ENCODE assay signal across 8 cellular contexts in the genomic region with DNA sequence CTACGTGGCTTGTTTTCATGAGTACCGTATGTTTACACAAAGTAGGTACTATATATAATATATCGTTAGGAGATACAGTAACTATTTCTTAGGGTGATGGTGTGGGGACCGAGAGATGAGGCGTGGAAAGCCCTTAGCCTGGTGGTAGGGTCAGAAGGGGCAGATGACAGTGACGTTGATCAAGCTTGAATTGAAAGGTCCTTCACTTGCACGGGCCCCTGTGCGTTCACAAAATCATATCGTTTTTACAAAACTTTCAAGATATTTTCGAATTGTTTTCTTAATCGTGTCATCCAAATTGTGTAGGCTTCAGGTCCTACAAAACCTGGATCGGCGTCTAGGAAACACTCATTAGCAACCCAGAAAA. TPM values are rescaled to one million over a fixed set of nuclear protein-coding genes. Genes with fewer than 3 reads are reported as not detected.
A peak's percentile ranks its signal among the peaks of the same experiment; 100 is the strongest.
DNase-seq lines count a peak whose midpoint lies in the region; ATAC-seq and TF ChIP-seq lines count a peak whose summit lies in the region.

No MANE protein-coding gene starts in this region.

- H3K9ac ChIP-seq in ES-I3 (ENCODE audit: low read depth, low read length) = peak overlapping the region; percentile 81

- ATAC-seq in GM21367 (IDR thresholded peaks at IDR 0.05; ENCODE audit: unreplicated experiment) = no peak

- DNase-seq in SJSA1 (ENCODE audit: low read depth in 1 of 2, low spot score in 2 of 2) (no peak), fibroblast of pulmonary artery (ENCODE audit: low read depth) (peak; percentile 3), progenitor cell of endocrine pancreas (ENCODE audit: low spot score, unreplicated experiment) (no peak), GDM1 (lab: John Stamatoyannopoulos, UW) (no peak), NCI-H1694 (lab: John Stamatoyannopoulos, UW) (no peak), NCI-H774 (lab: John Stamatoyannopoulos, UW) (no peak)

- no peaks in the 10 kb centered on the region for H3K27me3 ChIP-seq in SJSA1 (replicated peaks)

- H3K4me3 ChIP-seq in SJSA1 (peak overlapping the region; percentile 91), fibroblast of pulmonary artery (replicated peaks; ENCODE audit: low read depth, low read length) (peak overlapping the region; percentile 79)

- peaks cover 17% of the 10 kb centered on the region for H3K4me1 Mint-ChIP-seq in progenitor cell of endocrine pancreas (ENCODE audit: low read depth)

- H3K27ac Mint-ChIP-seq in progenitor cell of endocrine pancreas = peak overlapping the region; percentile 95

- peak overlapping the region; percentile 85 for H3K4me3 Mint-ChIP-seq in progenitor cell of endocrine pancreas (ENCODE audit: low read depth)

- peaks cover 4% of the 10 kb centered on the region; the same call in 1 of the 2 replicates for H3K4me1 ChIP-seq in ES-I3 (ENCODE audit: insufficient read depth, low read length)
- peaks cover 14% of the 10 kb centered on the region for H3K4me1 ChIP-seq in SJSA1 (replicated peaks)

- H3K36me3 ChIP-seq in ES-I3 (ENCODE audit: insufficient read depth, low read length) (no peaks in the 10 kb centered on the region; the same call in 1 of the 2 replicates), SJSA1 (peaks cover 15% of the 10 kb centered on the region)

- H3K36me3 Mint-ChIP-seq in progenitor cell of endocrine pancreas (ENCODE audit: insufficient read depth) = peaks cover 6% of the 10 kb centered on the region

- H3K27ac ChIP-seq in SJSA1 = peak overlapping the region; percentile 85

- no peaks in the 10 kb centered on the region for H3K27me3 Mint-ChIP-seq in progenitor cell of endocrine pancreas

- peaks cover 5% of the 10 kb centered on the region for H3K9me3 Mint-ChIP-seq in progenitor cell of endocrine pancreas (ENCODE audit: low read depth)

- H3K9me3 ChIP-seq in ES-I3 (ENCODE audit: control insufficient read depth, insufficient read depth, low read length) = 0 out of 2 replicates have a peak, but pooled peaks cover 6% of the 10 kb centered on the region
- H3K9me3 ChIP-seq in SJSA1 (replicated peaks) = no peaks in the 10 kb centered on the region

- TF ChIP-seq CTCF in fibroblast of pulmonary artery (IDR thresholded peaks at IDR 0.05; ENCODE audit: low read length, missing control alignments) (no peak), progenitor cell of endocrine pancreas (IDR thresholded peaks at IDR 0.05; ENCODE audit: unreplicated experiment) (no peak)

RNA-seq across cellular contexts. Expression of gene SOS2, which starts 0.9 kb away (rescaled TPM):
- total RNA-seq in SJSA1 (2014; rRNA removed; shearing (Covaris generic)) = 10.3 and 16.2 TPM in 2 replicates
- 34.2 and 35.7 TPM in 2 replicates for total RNA-seq in progenitor cell of endocrine pancreas
